In genomic region chrX:136794080-136794479, GRCh38 we compare ENCODE assay signal across 20 cellular contexts.
"Had no signal": no experiment of that assay in that cellular context is flagged by ENCODE, and none has a peak within 500 bp of the region (broad histone marks: within the 10 kb centered on the region; RNA-seq: fewer than 3 reads in every experiment).

No MANE protein-coding gene starts in this region.

- H3K9me3 Mint-ChIP-seq: immature natural killer cell had no signal

- H3K4me1 ChIP-seq: heart right ventricle, left ventricle myocardium inferior, thyroid gland had no signal

- ATAC-seq: esophagus mucosa, heart right ventricle, mucosa of descending colon had no signal

- H3K4me3 ChIP-seq: heart right ventricle, left ventricle myocardium inferior, mucosa of descending colon, thyroid gland had no signal

- H3K27me3 ChIP-seq: thyroid gland had no signal

- H3K27ac Mint-ChIP-seq: activated naive CD8-positive, alpha-beta T cell; immature natural killer cell; progenitor cell of endocrine pancreas had no signal

- H3K27ac ChIP-seq: heart right ventricle, left ventricle myocardium inferior, thyroid gland, WERI-Rb-1 had no signal

- H3K9me3 ChIP-seq: heart right ventricle, left ventricle myocardium inferior, mucosa of descending colon, thyroid gland had no signal

- H3K4me3 Mint-ChIP-seq: activated naive CD8-positive, alpha-beta T cell; immature natural killer cell; naive B cell; neural crest cell had no signal

- H3K36me3 Mint-ChIP-seq: immature natural killer cell, naive B cell had no signal

- H3K36me3 ChIP-seq: heart right ventricle, left ventricle myocardium inferior, thyroid gland, WERI-Rb-1 had no signal

- H3K27me3 Mint-ChIP-seq: activated naive CD8-positive, alpha-beta T cell; naive B cell; progenitor cell of endocrine pancreas had no signal

- DNase-seq: activated CD4-positive, alpha-beta T cell treated with anti-CD3 and anti-CD28 coated beads, Interleukin-2, amount 50 U/mL, for 4 hours; activated gamma-delta T cell; effector CD4-positive, alpha-beta T cell; heart right ventricle; immature natural killer cell; kidney glomerular epithelial cell; left ventricle myocardium inferior; mammary epithelial cell; mucosa of descending colon; naive B cell; stimulated activated CD4-positive, alpha-beta T cell treated with anti-CD3 and anti-CD28 coated beads, Interleukin-12 subunit alpha, Interleukin-12 subunit beta, amount 100 ng/mL, for 4 hours; stimulated activated CD4-positive, alpha-beta T cell treated with anti-CD3 and anti-CD28 coated beads, Interleukin-1b, Interleukin-23, amount 100 ng/mL, for 48 hours; stimulated activated CD8-positive, alpha-beta memory T cell treated with anti-CD3 and anti-CD28 coated beads, Interleukin-4, amount 100 ng/mL, for 48 hours; stimulated activated naive CD4-positive, alpha-beta T cell treated with Interleukin-2 at 50 U/mL for 16 hours; thyroid gland; WERI-Rb-1 had no signal
